In the genomic region with DNA sequence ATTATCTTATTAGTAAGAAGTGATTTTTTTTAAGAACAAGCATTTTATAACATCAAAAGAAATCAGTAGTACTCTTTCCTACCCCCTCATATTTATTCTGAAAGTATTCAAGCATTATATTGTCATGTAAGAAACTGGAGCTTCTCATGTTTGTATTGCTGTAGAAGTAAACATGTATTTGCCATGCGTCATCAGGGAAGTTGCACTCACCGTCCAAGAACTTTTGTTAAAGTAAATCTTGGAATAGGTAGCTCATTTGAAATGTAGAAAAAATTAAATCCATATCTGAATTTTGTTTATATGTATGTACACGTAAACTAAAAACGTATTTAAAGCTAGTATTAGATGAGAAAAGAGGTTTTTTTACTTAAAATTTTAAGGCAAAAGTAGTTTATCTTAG, we compare ENCODE assay signal across 21 cellular contexts.
DNase-seq lines count a peak whose midpoint lies in the region; ATAC-seq and TF ChIP-seq lines count a peak whose summit lies in the region.
"Had no signal": no experiment of that assay in that cellular context is flagged by ENCODE, and none has a peak within 500 bp of the region (broad histone marks: within the 10 kb centered on the region; RNA-seq: fewer than 3 reads in every experiment).

No MANE protein-coding gene starts in this region.

- no peaks in the 10 kb centered on the region for H3K27me3 Mint-ChIP-seq in activated CD4-positive, alpha-beta memory T cell treated with anti-CD3 and anti-CD28 coated beads, Interleukin-2, amount 10 ng/mL, durations not matched to agents 7 days and 5 days

- H3K4me1 Mint-ChIP-seq in activated CD4-positive, alpha-beta memory T cell treated with anti-CD3 and anti-CD28 coated beads, Interleukin-2, amount 10 ng/mL, durations not matched to agents 7 days and 5 days: no peaks in the 10 kb centered on the region
- H3K4me1 Mint-ChIP-seq: neural progenitor cell had no signal

- CTCF ChIA-PET in activated CD4-positive, alpha-beta memory T cell treated with anti-CD3 and anti-CD28 coated beads, Interleukin-2, amount 10 ng/mL, durations not matched to agents 7 days and 5 days (lab: Charles Lee): no interaction called here

- H3K4me2 ChIP-seq in Loucy (ENCODE audit: low read depth, low read length, poor library complexity, severe bottlenecking): peak overlapping the region; percentile 87
- H3K4me2 ChIP-seq: KMS-11, neural progenitor cell had no signal

- TF ChIP-seq CTCF in Loucy (conservative IDR thresholded peaks at IDR 0.05; ENCODE audit: low read length) (no peak), body of pancreas (IDR thresholded peaks at IDR 0.05) (no peak), left lung (IDR thresholded peaks at IDR 0.05) (no peak)

- peaks cover 94% of the 10 kb centered on the region for H3K79me2 ChIP-seq in Loucy (ENCODE audit: insufficient read depth, low read length)

- POLR2A ChIA-PET in activated CD4-positive, alpha-beta memory T cell treated with anti-CD3 and anti-CD28 coated beads, Interleukin-2, amount 10 ng/mL, durations not matched to agents 7 days and 5 days (lab: Charles Lee): no interaction called here

- H3K36me3 ChIP-seq in Loucy (ENCODE audit: insufficient read depth, low read length): peaks cover 61% of the 10 kb centered on the region
- H3K36me3 ChIP-seq in body of pancreas (replicated peaks in 1 of 2; ENCODE audit: insufficient read depth in 1 of 2, low read depth in 2 of 2): peaks cover 0 to 5% of the 10 kb centered on the region in 2 donors
- peaks cover 0 to 51% of the 10 kb centered on the region in 2 donors for H3K36me3 ChIP-seq in left lung

- intact Hi-C loops in body of pancreas (cut with DNase I) (no loop called here), left lung (cut with DNase I) (no loop called here)

- 52 to 55% methylated on average over 4 of the region's 4 CpGs for WGBS in body of pancreas, 2 donors

- H3K27ac ChIP-seq in body of pancreas (peak overlapping the region in 1 of 4 donors; percentile 8), left lung (peak overlapping the region in 1 of 2 donors; percentile 42)
- H3K27ac ChIP-seq: KMS-11, neural progenitor cell had no signal

- H3K4me1 ChIP-seq in Loucy (ENCODE audit: insufficient read depth, low read length, poor library complexity, severe bottlenecking) (peaks cover 15% of the 10 kb centered on the region), body of pancreas (peaks cover 26% of the 10 kb centered on the region), left lung (no peaks in the 10 kb centered on the region)
- H3K4me1 ChIP-seq: neural progenitor cell had no signal

- no peak overlapping the region for H3K27ac Mint-ChIP-seq in activated CD4-positive, alpha-beta memory T cell treated with anti-CD3 and anti-CD28 coated beads, Interleukin-2, amount 10 ng/mL, durations not matched to agents 7 days and 5 days
- H3K27ac Mint-ChIP-seq: CD14-positive monocyte, neural progenitor cell had no signal

- H3K9me3 ChIP-seq in Loucy (ENCODE audit: insufficient read depth, low read depth, low read length) (no peaks in the 10 kb centered on the region), body of pancreas (no peaks in the 10 kb centered on the region), left lung (no peaks in the 10 kb centered on the region)
- H3K9me3 ChIP-seq: mucosa of descending colon had no signal

- H3K4me3 Mint-ChIP-seq in activated CD4-positive, alpha-beta memory T cell treated with anti-CD3 and anti-CD28 coated beads, Interleukin-2, amount 10 ng/mL, durations not matched to agents 7 days and 5 days: no peak overlapping the region
- H3K4me3 Mint-ChIP-seq: CD14-positive monocyte, neural progenitor cell had no signal

- ATAC-seq in body of pancreas (peak; percentile 38), left lung (peak; percentile 33), HG02678 (IDR thresholded peaks at IDR 0.05; ENCODE audit: unreplicated experiment) (no peak)
- ATAC-seq: left colon, mucosa of descending colon had no signal

- DNase-seq in DMS53 (lab: John Stamatoyannopoulos, UW) (peak; percentile 59), body of pancreas (peak in 1 of 4 donors; percentile 15), left lung (no peak), COLO668 (lab: John Stamatoyannopoulos, UW; ENCODE audit: unreplicated experiment) (no peak), foreskin melanocyte (no peak)
- no peak for DNase-seq in activated CD4-positive, alpha-beta memory T cell treated with anti-CD3 and anti-CD28 coated beads, Interleukin-2, amount 10 ng/mL, durations not matched to agents 7 days and 5 days
- DNase-seq: activated CD4-positive, alpha-beta T cell treated with anti-CD3 and anti-CD28 coated beads, Interleukin-2, amount 50 U/mL, for 1 hour; activated CD8-positive, alpha-beta memory T cell treated with anti-CD3 and anti-CD28 coated beads, Interleukin-2, amount 50 U/mL, for 48 hours; activated gamma-delta T cell; left colon; mucosa of descending colon; NCI-H1105 treated with DMSO at 0.1 percent for 48 hours; NCI-H526; SHP77 treated with DMSO at 0.1 percent for 48 hours; stimulated activated CD4-positive, alpha-beta T cell treated with anti-CD3 and anti-CD28 coated beads, Interleukin-12 subunit alpha, Interleukin-12 subunit beta, amount 100 ng/mL, for 4 hours had no signal

- H3K9me2 ChIP-seq in Loucy (replicated peaks; ENCODE audit: low read depth, low read length): no peaks in the 10 kb centered on the region

- H3K9me3 Mint-ChIP-seq in activated CD4-positive, alpha-beta memory T cell treated with anti-CD3 and anti-CD28 coated beads, Interleukin-2, amount 10 ng/mL, durations not matched to agents 7 days and 5 days: no peaks in the 10 kb centered on the region
- H3K9me3 Mint-ChIP-seq: CD14-positive monocyte, neural progenitor cell had no signal

- H3K36me3 Mint-ChIP-seq in activated CD4-positive, alpha-beta memory T cell treated with anti-CD3 and anti-CD28 coated beads, Interleukin-2, amount 10 ng/mL, durations not matched to agents 7 days and 5 days (ENCODE audit: low read depth): peaks cover 55% of the 10 kb centered on the region

- H3K4me3 ChIP-seq in Loucy (ENCODE audit: low read length, poor library complexity, severe bottlenecking): peak overlapping the region; percentile 79
- H3K4me3 ChIP-seq in body of pancreas: no peak overlapping the region
- H3K4me3 ChIP-seq in left lung: no peak overlapping the region
- H3K4me3 ChIP-seq: coronary artery, mucosa of descending colon, neural progenitor cell had no signal

- H3K27me3 ChIP-seq in Loucy (ENCODE audit: insufficient read depth, low read length, poor library complexity, severe bottlenecking) (peaks cover 51% of the 10 kb centered on the region), body of pancreas (no peaks in the 10 kb centered on the region), left lung (no peaks in the 10 kb centered on the region)
- H3K27me3 ChIP-seq: neural progenitor cell had no signal

- H3K9ac ChIP-seq in Loucy (ENCODE audit: low read depth, low read length, poor library complexity, severe bottlenecking): peak overlapping the region; percentile 99
- H3K9ac ChIP-seq: KMS-11, neural progenitor cell had no signal

- peaks cover 6% of the 10 kb centered on the region for H4K20me1 ChIP-seq in Loucy (ENCODE audit: insufficient read depth, low read length, poor library complexity, severe bottlenecking)

- TF ChIP-seq POLR2A in body of pancreas (IDR thresholded peaks at IDR 0.05): no peak

- peaks cover 8% of the 10 kb centered on the region; the same call in 1 of the 2 replicates for H3F3A ChIP-seq in Loucy (ENCODE audit: low read depth)

- H2AFZ ChIP-seq in Loucy (ENCODE audit: low read length): no peak overlapping the region
- H2AFZ ChIP-seq: neural progenitor cell had no signal
